9 cellular contexts compared by ENCODE assay signal in genomic region chr16:49158029-49158642, GRCh38.
DNase-seq lines count a peak whose midpoint lies in the region; ATAC-seq and TF ChIP-seq lines count a peak whose summit lies in the region.
"Had no signal": no experiment of that assay in that cellular context is flagged by ENCODE, and none has a peak within 500 bp of the region (broad histone marks: within the 10 kb centered on the region; RNA-seq: fewer than 3 reads in every experiment).

No MANE protein-coding gene starts in this region.

- no peak overlapping the region for H2BK20ac ChIP-seq in IMR-90 (ENCODE audit: low read depth, low read length)

- H3K4me1 ChIP-seq in IMR-90 (ENCODE audit: control insufficient read depth, insufficient read depth, low read length) (no peaks in the 10 kb centered on the region), upper lobe of left lung (no peaks in the 10 kb centered on the region)

- no TSS peak for BruUV-seq in IMR-90 (replicated peaks; lab: Mats Ljungman, UMichigan)

- H4K91ac ChIP-seq in IMR-90 (ENCODE audit: insufficient read depth, low read depth, low read length): no peak overlapping the region

- H3K27ac Mint-ChIP-seq in activated CD8-positive, alpha-beta T cell treated with anti-CD3 and anti-CD28 coated beads for 36 hours: no peak overlapping the region
- H3K27ac Mint-ChIP-seq: brain had no signal

- no peak for TF ChIP-seq RAD21 in IMR-90 (IDR thresholded peaks at IDR 0.05; ENCODE audit: low read length)

- TF ChIP-seq POLR2A in IMR-90 (IDR thresholded peaks at IDR 0.05; ENCODE audit: low read depth, low read length) (no peak), upper lobe of left lung (IDR thresholded peaks at IDR 0.05) (no peak)

- H3K9me3 Mint-ChIP-seq in activated CD8-positive, alpha-beta T cell treated with anti-CD3 and anti-CD28 coated beads for 36 hours: peaks cover 9% of the 10 kb centered on the region
- H3K9me3 Mint-ChIP-seq: brain had no signal

- TF ChIP-seq CTCF in IMR-90 (conservative IDR thresholded peaks at IDR 0.05; ENCODE audit: low read depth, low read length) (no peak), upper lobe of left lung (IDR thresholded peaks at IDR 0.05) (no peak)
- TF ChIP-seq CTCF in activated CD8-positive, alpha-beta T cell treated with anti-CD3 and anti-CD28 coated beads for 36 hours (IDR thresholded peaks at IDR 0.05): no peak

- no peak overlapping the region for H3K9ac ChIP-seq in IMR-90 (ENCODE audit: low read depth, low read length)

- H3K79me1 ChIP-seq in IMR-90 (ENCODE audit: low read depth in 1 of 2, low read length in 2 of 2): no peaks in the 10 kb centered on the region

- H3K14ac ChIP-seq in IMR-90 (replicated peaks; ENCODE audit: low read depth, low read length): no peak overlapping the region

- no peak overlapping the region for H3K18ac ChIP-seq in IMR-90 (ENCODE audit: low read depth, low read length)

- POLR2A ChIA-PET in IMR-90 (lab: Charles Lee; ENCODE audit: unreplicated experiment): no interaction called here
- POLR2A ChIA-PET in activated CD8-positive, alpha-beta T cell treated with anti-CD3 and anti-CD28 coated beads for 36 hours (lab: Charles Lee): no interaction called here

- H3K27me3 ChIP-seq in IMR-90 (ENCODE audit: control insufficient read depth, insufficient read depth, low read length) (no peaks in the 10 kb centered on the region), upper lobe of left lung (no peaks in the 10 kb centered on the region)

- dilution Hi-C loops in IMR-90 (cut with HindIII; ENCODE audit: low sequenced_read_pairs, unreplicated experiment): no loop called here

- intact Hi-C loops in IMR-90 (cut with micrococcal nuclease): no loop called here
- intact Hi-C loops in activated CD8-positive, alpha-beta T cell treated with anti-CD3 and anti-CD28 coated beads for 36 hours (cut with micrococcal nuclease): no loop called here

- no peak overlapping the region for H4K5ac ChIP-seq in IMR-90 (ENCODE audit: low read depth, low read length)

- H3K56ac ChIP-seq in IMR-90 (ENCODE audit: extremely low read depth, insufficient read depth, low read length): no peak overlapping the region

- WGBS in IMR-90 (ENCODE audit: extremely low coverage in 2 of 2, insufficient read length in 1 of 2), 2 experiments: no CpG with 5 or more reads among the region's 2 CpGs
- WGBS in upper lobe of left lung, 2 donors: 19 to 23% methylated on average over 2 of the region's 2 CpGs

- no peaks in the 10 kb centered on the region for H4K20me1 ChIP-seq in IMR-90 (ENCODE audit: insufficient read depth, low read length)

- no peak overlapping the region for H3K4me2 ChIP-seq in IMR-90 (ENCODE audit: low read depth, low read length)

- no peaks in the 10 kb centered on the region for H3K9me3 ChIP-seq in IMR-90 (ENCODE audit: control insufficient read depth, insufficient read depth, low read length)
- no peaks in the 10 kb centered on the region for H3K9me3 ChIP-seq in upper lobe of left lung

- DNase-seq in EL: peak; percentile 7
- DNase-seq in IMR-90: peak; percentile 33
- DNase-seq in activated CD8-positive, alpha-beta T cell treated with anti-CD3 and anti-CD28 coated beads for 36 hours: peak; percentile 8
- peak; percentile 91 for DNase-seq in left kidney (ENCODE audit: low read depth, low spot score)
- DNase-seq in upper lobe of left lung: no peak

- H3K36me3 ChIP-seq in IMR-90 (ENCODE audit: control insufficient read depth, insufficient read depth, low read length) (no peaks in the 10 kb centered on the region), upper lobe of left lung (no peaks in the 10 kb centered on the region)

- CTCF ChIA-PET in IMR-90 (lab: Yijun Ruan, JAX): interaction anchor here (1.2 kb wide), 1 partner anchor 296 kb away, joined by 3 read pairs; no protein-coding TSS in a partner anchor
- CTCF ChIA-PET in activated CD8-positive, alpha-beta T cell treated with anti-CD3 and anti-CD28 coated beads for 36 hours (lab: Charles Lee): no interaction called here

- no peak overlapping the region for H2AK9ac ChIP-seq in IMR-90 (replicated peaks; ENCODE audit: low read depth, low read length, poor library complexity)

- H3K4me3 Mint-ChIP-seq in activated CD8-positive, alpha-beta T cell treated with anti-CD3 and anti-CD28 coated beads for 36 hours: no peak overlapping the region
- H3K4me3 Mint-ChIP-seq: brain had no signal

- no peak overlapping the region for H2BK120ac ChIP-seq in IMR-90 (ENCODE audit: low read depth, low read length)

- H3K27me3 Mint-ChIP-seq in activated CD8-positive, alpha-beta T cell treated with anti-CD3 and anti-CD28 coated beads for 36 hours: no peaks in the 10 kb centered on the region

- H2AFZ ChIP-seq in IMR-90 (replicated peaks; ENCODE audit: low read length, poor library complexity): no peak overlapping the region

- H3K4me3 ChIP-seq in IMR-90 (ENCODE audit: insufficient read depth, low read depth, low read length): no peak overlapping the region
- no peak overlapping the region for H3K4me3 ChIP-seq in upper lobe of left lung

- H3K4me1 Mint-ChIP-seq in activated CD8-positive, alpha-beta T cell treated with anti-CD3 and anti-CD28 coated beads for 36 hours (ENCODE audit: low read depth): no peaks in the 10 kb centered on the region
- H3K4me1 Mint-ChIP-seq: brain had no signal

- H3K9me1 ChIP-seq in IMR-90 (ENCODE audit: insufficient read depth, low read length): no peaks in the 10 kb centered on the region

- H3K27ac ChIP-seq in IMR-90 (ENCODE audit: insufficient read depth, low read length) (no peak overlapping the region), upper lobe of left lung (no peak overlapping the region)

- H4K8ac ChIP-seq in IMR-90 (ENCODE audit: low read depth in 2 of 2, low read length in 2 of 2): no peak overlapping the region

- ATAC-seq in IMR-90 (ENCODE audit: low read depth) (no peak), HG03354 (IDR thresholded peaks at IDR 0.05; ENCODE audit: poor library complexity, severe bottlenecking, unreplicated experiment) (no peak), GM19452 (IDR thresholded peaks at IDR 0.05; ENCODE audit: unreplicated experiment) (no peak), GM18907 (IDR thresholded peaks at IDR 0.05; ENCODE audit: unreplicated experiment) (no peak), upper lobe of left lung (ENCODE audit: low FRiP score in 2 of 2) (no peak)
- no peak for ATAC-seq in activated CD8-positive, alpha-beta T cell treated with anti-CD3 and anti-CD28 coated beads for 36 hours

- H2BK5ac ChIP-seq in IMR-90 (ENCODE audit: low read depth, low read length, poor library complexity, severe bottlenecking): no peak overlapping the region

- H2BK15ac ChIP-seq in IMR-90 (ENCODE audit: low read depth, low read length): no peak overlapping the region

- no peak overlapping the region for H3K4ac ChIP-seq in IMR-90 (ENCODE audit: low read depth, low read length)

- no peaks in the 10 kb centered on the region for H3K36me3 Mint-ChIP-seq in activated CD8-positive, alpha-beta T cell treated with anti-CD3 and anti-CD28 coated beads for 36 hours (ENCODE audit: low read depth)
- H3K36me3 Mint-ChIP-seq: brain had no signal

- no peak overlapping the region for H2AK5ac ChIP-seq in IMR-90 (ENCODE audit: low read depth, low read length)

- no peak overlapping the region for H3K23ac ChIP-seq in IMR-90 (ENCODE audit: low read depth, low read length)

- in situ Hi-C loops in IMR-90 (cut with MboI; ENCODE audit: low sequenced_read_pairs): no loop called here

- TF ChIP-seq EP300 in upper lobe of left lung (IDR thresholded peaks at IDR 0.05): no peak

TF ChIP-seq in IMR-90, 13 proteins besides CTCF, POLR2A, EP300 and RAD21:
- TF ChIP-seq NFE2L2 (IDR thresholded peaks at IDR 0.05; ENCODE audit: low read depth, low read length) (no peak), CEBPB (IDR thresholded peaks at IDR 0.05; ENCODE audit: low read depth, low read length) (peak; percentile 14; the same call in 1 of the 2 replicates), RCOR1 (IDR thresholded peaks at IDR 0.05; ENCODE audit: insufficient replicate concordance, low read length) (no peak), BHLHE40 (IDR thresholded peaks at IDR 0.05; ENCODE audit: low read depth, low read length) (no peak), MAFK (IDR thresholded peaks at IDR 0.05; ENCODE audit: low read depth, low read length) (no peak), RFX5 (IDR thresholded peaks at IDR 0.05; ENCODE audit: low read depth, low read length) (no peak)
TF ChIP-seq in IMR-90: peak in this region for 1.

Comparison
In these comparisons a context has a peak if more than half of its experiments do, and no peak if none do; other contexts are left out.
1. DNase-seq: peak in EL (single experiment), IMR-90 (single experiment), activated CD8-positive, alpha-beta T cell treated with anti-CD3 and anti-CD28 coated beads for 36 hours (single experiment) and left kidney (single experiment); none in upper lobe of left lung (0 of 2).